ENCODE assay signal across 20 cellular contexts in the genomic region with DNA sequence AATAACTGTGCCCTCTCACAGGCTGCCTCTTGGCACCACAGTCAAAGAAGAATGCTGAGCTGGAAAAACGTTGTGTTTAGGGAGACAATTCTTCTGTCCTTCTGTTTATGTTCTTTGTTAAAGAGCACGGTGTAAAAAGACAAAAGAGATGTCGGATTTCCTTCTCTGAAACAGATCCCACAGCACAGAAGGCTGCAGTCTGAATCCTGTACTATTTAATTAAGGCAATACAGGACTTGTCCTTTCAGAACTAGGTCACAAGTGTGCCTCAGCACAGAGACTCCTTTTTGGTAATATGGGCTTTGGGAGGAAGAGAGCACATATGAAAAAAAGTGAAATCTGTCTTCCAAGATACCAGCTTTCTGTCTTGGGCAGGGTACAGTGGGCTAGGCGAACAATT.
"Had no signal": no experiment of that assay in that cellular context is flagged by ENCODE, and none has a peak within 500 bp of the region (broad histone marks: within the 10 kb centered on the region; RNA-seq: fewer than 3 reads in every experiment).

No MANE protein-coding gene starts in this region.

- H3K4me3 ChIP-seq: esophagus muscularis mucosa, gastroesophageal sphincter, heart right ventricle, lower lobe of right lung, pancreas, right lobe of liver, testis, tibial nerve, upper lobe of left lung had no signal

- ATAC-seq: foreskin keratinocyte; gastroesophageal sphincter; heart right ventricle; left colon; left ventricle myocardium superior; lower lobe of right lung; natural killer cell; pancreas; right lobe of liver; stimulated activated naive B cell treated with anti-CD40 and anti-IgM and Interleukin-4, amounts not matched to agents 10 μg/mL and 1 μg/mL and 100 μg/mL, for 72 hours had no signal

- H3K27ac ChIP-seq: esophagus muscularis mucosa, foreskin keratinocyte, gastroesophageal sphincter, heart right ventricle, lower lobe of right lung, neutrophil, pancreas, right lobe of liver, testis, tibial nerve, upper lobe of left lung had no signal

- DNase-seq: effector memory CD4-positive, alpha-beta T cell; foreskin keratinocyte; glutamatergic neuron; heart right ventricle; left colon; left ventricle myocardium superior; lower lobe of right lung; natural killer cell; pancreas; right lobe of liver; small intestine; stimulated activated CD4-positive, alpha-beta T cell treated with anti-CD3 and anti-CD28 coated beads, Interleukin-15, amount 100 ng/mL, for 24 hours; stimulated activated CD4-positive, alpha-beta T cell treated with anti-CD3 and anti-CD28 coated beads, Interleukin-2, amount 100 ng/mL, for 48 hours; stimulated activated naive B cell treated with anti-CD40 and anti-IgM and Interleukin-4, amounts not matched to agents 10 μg/mL and 1 μg/mL and 100 μg/mL, for 72 hours; upper lobe of left lung had no signal

- H3K27me3 ChIP-seq: esophagus muscularis mucosa, foreskin keratinocyte, right lobe of liver, testis, tibial nerve, upper lobe of left lung had no signal
